ENCODE assay signal across 15 cellular contexts in the genomic region with DNA sequence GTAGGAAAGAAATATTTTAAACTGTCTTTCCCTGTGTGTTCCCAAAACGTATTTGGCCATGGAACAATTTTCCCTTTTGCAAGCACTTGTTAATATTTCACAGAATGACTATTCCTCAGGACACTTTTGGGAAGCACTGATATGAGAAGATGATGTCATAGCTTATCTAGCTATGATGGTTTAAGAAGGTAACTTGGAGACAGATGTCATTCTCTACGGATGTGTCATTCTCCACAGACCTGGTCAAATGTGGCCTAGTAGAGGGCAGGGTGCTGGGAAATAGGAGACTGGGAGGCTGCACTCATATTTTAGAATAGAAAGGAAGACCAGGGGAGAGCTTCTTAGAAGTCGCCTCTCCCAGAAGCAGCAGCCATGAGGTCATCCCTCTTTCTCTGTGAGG.
"Had no signal": no experiment of that assay in that cellular context is flagged by ENCODE, and none has a peak within 500 bp of the region (broad histone marks: within the 10 kb centered on the region; RNA-seq: fewer than 3 reads in every experiment).

No MANE protein-coding gene starts in this region.

- H3K4me3 ChIP-seq: ascending aorta, gastroesophageal sphincter, left ventricle myocardium inferior, mucosa of descending colon, testis, upper lobe of right lung had no signal

- H3K36me3 Mint-ChIP-seq: natural killer cell had no signal

- H3K9me3 ChIP-seq: ascending aorta, gastroesophageal sphincter, left ventricle myocardium inferior, mucosa of descending colon, testis, upper lobe of right lung had no signal

- H3K4me3 Mint-ChIP-seq: activated T-helper 1 cell treated with anti-CD3 and anti-CD28 coated beads, Interleukin-12 subunit alpha, Interleukin-12 subunit beta, Interleukin-2, Interleukin-4 antibody, amounts not matched to agents 30 ng/mL and 10 ng/mL and 1 ng/mL, durations not matched to agents 14 hours and 24 hours and 36 hours; natural killer cell; stimulated activated naive CD8-positive, alpha-beta T cell treated with anti-CD3 and anti-CD28 coated beads, Interleukin-15, amount 100 ng/mL, for 72 hours had no signal

- H3K27me3 ChIP-seq: ascending aorta, gastroesophageal sphincter, testis, upper lobe of right lung had no signal

- DNase-seq: activated naive CD4-positive, alpha-beta T cell; dermis blood vessel endothelial cell; erythroblast; left ventricle myocardium inferior; mucosa of descending colon; natural killer cell; nucleus accumbens; right cardiac atrium; stimulated activated naive CD8-positive, alpha-beta T cell treated with anti-CD3 and anti-CD28 coated beads, Interleukin-15, amount 100 ng/mL, for 72 hours; testis; upper lobe of right lung had no signal

- H3K36me3 ChIP-seq: ascending aorta, gastroesophageal sphincter, left ventricle myocardium inferior, upper lobe of right lung had no signal

- H3K27ac ChIP-seq: ascending aorta, gastroesophageal sphincter, left ventricle myocardium inferior, testis, upper lobe of right lung had no signal

- H3K9me3 Mint-ChIP-seq: activated T-helper 1 cell treated with anti-CD3 and anti-CD28 coated beads, Interleukin-12 subunit alpha, Interleukin-12 subunit beta, Interleukin-2, Interleukin-4 antibody, amounts not matched to agents 30 ng/mL and 10 ng/mL and 1 ng/mL, durations not matched to agents 14 hours and 24 hours and 36 hours; stimulated activated naive CD8-positive, alpha-beta T cell treated with anti-CD3 and anti-CD28 coated beads, Interleukin-15, amount 100 ng/mL, for 72 hours had no signal

- H3K4me1 Mint-ChIP-seq: stimulated activated naive CD8-positive, alpha-beta T cell treated with anti-CD3 and anti-CD28 coated beads, Interleukin-15, amount 100 ng/mL, for 72 hours had no signal

- ATAC-seq: gastroesophageal sphincter; mucosa of descending colon; natural killer cell; right cardiac atrium; stimulated activated naive CD8-positive, alpha-beta T cell treated with anti-CD3 and anti-CD28 coated beads, Interleukin-15, amount 100 ng/mL, for 72 hours had no signal

- H3K4me1 ChIP-seq: ascending aorta, left ventricle myocardium inferior, testis, upper lobe of right lung had no signal

- FAIRE-seq: islet of Langerhans had no signal

- H3K27ac Mint-ChIP-seq: activated T-helper 1 cell treated with anti-CD3 and anti-CD28 coated beads, Interleukin-12 subunit alpha, Interleukin-12 subunit beta, Interleukin-2, Interleukin-4 antibody, amounts not matched to agents 30 ng/mL and 10 ng/mL and 1 ng/mL, durations not matched to agents 14 hours and 24 hours and 36 hours; natural killer cell; stimulated activated naive CD8-positive, alpha-beta T cell treated with anti-CD3 and anti-CD28 coated beads, Interleukin-15, amount 100 ng/mL, for 72 hours had no signal
